In the genomic region with DNA sequence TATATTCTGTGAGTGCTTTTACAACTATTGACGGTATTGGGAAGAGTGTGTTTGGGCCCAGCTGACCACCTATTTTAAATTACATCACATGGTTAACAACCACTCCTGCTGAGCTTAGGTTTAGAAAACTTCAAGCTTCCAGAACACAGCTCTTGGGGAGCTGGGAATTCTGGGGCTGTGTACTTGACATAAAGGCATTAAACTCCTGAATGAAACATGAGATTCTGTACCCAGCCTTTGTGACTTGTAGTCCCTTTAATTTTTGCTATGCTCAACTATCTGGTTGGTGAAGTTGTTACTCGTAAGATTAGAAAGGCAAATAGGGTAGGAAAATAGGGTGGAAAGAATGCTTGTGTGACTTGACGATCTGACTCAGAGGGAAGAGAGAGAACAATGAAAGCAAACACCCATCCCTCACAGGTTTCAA, we compare ENCODE assay signal across 16 cellular contexts.
DNase-seq lines count a peak whose midpoint lies in the region; ATAC-seq and TF ChIP-seq lines count a peak whose summit lies in the region.
"Had no signal": no experiment of that assay in that cellular context is flagged by ENCODE, and none has a peak within 500 bp of the region (broad histone marks: within the 10 kb centered on the region; RNA-seq: fewer than 3 reads in every experiment).

No MANE protein-coding gene starts in this region.

- H3K9me3 Mint-ChIP-seq in neural progenitor cell: no peaks in the 10 kb centered on the region
- no peaks in the 10 kb centered on the region for H3K9me3 Mint-ChIP-seq in activated CD4-positive, alpha-beta T cell treated with anti-CD3 and anti-CD28 coated beads, Interleukin-2, amount 10 ng/mL, durations not matched to agents 24 days and 14 days
- H3K9me3 Mint-ChIP-seq: activated naive CD4-positive, alpha-beta T cell treated with anti-CD3 and anti-CD28 coated beads, Interleukin-2, amount 50 U/mL, for 24 hours had no signal

- no peaks in the 10 kb centered on the region for H4K20me1 ChIP-seq in neural progenitor cell (ENCODE audit: low read depth)

- H3K4me2 ChIP-seq in neural progenitor cell: peak overlapping the region; percentile 12

- H3K27me3 Mint-ChIP-seq in neural progenitor cell (ENCODE audit: insufficient read depth, low read depth): peaks cover 2% of the 10 kb centered on the region
- H3K27me3 Mint-ChIP-seq in activated CD4-positive, alpha-beta T cell treated with anti-CD3 and anti-CD28 coated beads, Interleukin-2, amount 10 ng/mL, durations not matched to agents 24 days and 14 days: peaks cover 5% of the 10 kb centered on the region

- H2AFZ ChIP-seq in neural progenitor cell (replicated peaks): no peak overlapping the region

- H3K4me1 Mint-ChIP-seq in neural progenitor cell: peaks cover 44% of the 10 kb centered on the region
- H3K4me1 Mint-ChIP-seq in activated CD4-positive, alpha-beta T cell treated with anti-CD3 and anti-CD28 coated beads, Interleukin-2, amount 10 ng/mL, durations not matched to agents 24 days and 14 days: no peaks in the 10 kb centered on the region
- H3K4me1 Mint-ChIP-seq: activated naive CD4-positive, alpha-beta T cell treated with anti-CD3 and anti-CD28 coated beads, Interleukin-2, amount 50 U/mL, for 24 hours had no signal

- no peak overlapping the region for H3K27ac ChIP-seq in RWPE2 (ENCODE audit: poor library complexity, severe bottlenecking)
- peak overlapping the region; percentile 63 for H3K27ac ChIP-seq in epithelial cell of prostate
- H3K27ac ChIP-seq in neural progenitor cell: peak overlapping the region; percentile 17

- H3K27me3 ChIP-seq in H7 (ENCODE audit: control insufficient read depth, insufficient read depth, low read length): no peaks in the 10 kb centered on the region
- no peaks in the 10 kb centered on the region for H3K27me3 ChIP-seq in RWPE2 (ENCODE audit: insufficient read depth, poor library complexity, severe bottlenecking)
- no peaks in the 10 kb centered on the region for H3K27me3 ChIP-seq in neural progenitor cell
- H3K27me3 ChIP-seq: MG63, right atrium auricular region had no signal

- peak; percentile 27; the same call in 1 of the 3 replicates for ATAC-seq in RWPE2 (ENCODE audit: low read depth)

- no peaks in the 10 kb centered on the region for H3K79me2 ChIP-seq in neural progenitor cell (ENCODE audit: low read depth)

- H3K4me1 ChIP-seq in RWPE2 (ENCODE audit: insufficient read depth, poor library complexity, severe bottlenecking) (peaks cover 19% of the 10 kb centered on the region), neural progenitor cell (peaks cover 15% of the 10 kb centered on the region)

- H3K9me3 ChIP-seq in RWPE2 (ENCODE audit: severe bottlenecking): no peaks in the 10 kb centered on the region
- H3K9me3 ChIP-seq in neural progenitor cell (ENCODE audit: low read depth): no peaks in the 10 kb centered on the region
- H3K9me3 ChIP-seq: MG63, right atrium auricular region had no signal

- H3F3A ChIP-seq in neural progenitor cell (ENCODE audit: low read depth): no peaks in the 10 kb centered on the region

- H3K27ac Mint-ChIP-seq in neural progenitor cell: no peak overlapping the region
- H3K27ac Mint-ChIP-seq in activated CD4-positive, alpha-beta T cell treated with anti-CD3 and anti-CD28 coated beads, Interleukin-2, amount 10 ng/mL, durations not matched to agents 24 days and 14 days: no peak overlapping the region
- H3K27ac Mint-ChIP-seq: activated naive CD4-positive, alpha-beta T cell treated with anti-CD3 and anti-CD28 coated beads, Interleukin-2, amount 50 U/mL, for 24 hours had no signal

- H3K4me3 ChIP-seq in H7 (ENCODE audit: insufficient read depth, low read depth, low read length) (no peak overlapping the region), RWPE2 (ENCODE audit: severe bottlenecking) (no peak overlapping the region), neural progenitor cell (no peak overlapping the region)
- H3K4me3 ChIP-seq: MG63, right atrium auricular region had no signal

- DNase-seq in H7 (peak; percentile 26), RWPE2 (ENCODE audit: low spot score) (no peak), epithelial cell of prostate (ENCODE audit: low read depth, low spot score) (no peak), neural progenitor cell (ENCODE audit: low spot score) (no peak), middle frontal gyrus (ENCODE audit: extremely low spot score, low spot score) (no peak), NCI-H187 treated with DMSO at 0.1 percent for 48 hours (lab: John Stamatoyannopoulos, UW) (no peak)
- no peak for DNase-seq in activated CD4-positive, alpha-beta T cell treated with anti-CD3 and anti-CD28 coated beads, Interleukin-2, amount 10 ng/mL, durations not matched to agents 24 days and 14 days
- DNase-seq in activated T-cell treated with anti-CD3 and anti-CD28 coated beads, Interleukin-2, amount 50 U/mL, for 48 hours: no peak
- DNase-seq: activated CD8-positive, alpha-beta memory T cell treated with anti-CD3 and anti-CD28 coated beads, Interleukin-2, amount 50 U/mL, for 4 hours; DMS153; foreskin melanocyte; MG63; NCI-H2107; stimulated activated CD4-positive, alpha-beta T cell treated with anti-CD3 and anti-CD28 coated beads, Interleukin-2, amount 100 ng/mL, for 48 hours had no signal

- H3K36me3 ChIP-seq in H7 (replicated peaks; ENCODE audit: control insufficient read depth, insufficient read depth, low read length) (no peaks in the 10 kb centered on the region), RWPE2 (ENCODE audit: low read depth) (no peaks in the 10 kb centered on the region), neural progenitor cell (no peaks in the 10 kb centered on the region)
- H3K36me3 ChIP-seq: MG63, right atrium auricular region had no signal

- no peak overlapping the region for H3K9ac ChIP-seq in neural progenitor cell

- intact Hi-C loops in activated CD4-positive, alpha-beta T cell treated with anti-CD3 and anti-CD28 coated beads, Interleukin-2, amount 10 ng/mL, durations not matched to agents 24 days and 14 days (cut with micrococcal nuclease): no loop called here

- TF ChIP-seq CTCF in RWPE2 (IDR thresholded peaks at IDR 0.05; ENCODE audit: poor library complexity, severe bottlenecking) (no peak), neural progenitor cell (IDR thresholded peaks at IDR 0.05) (no peak)

- no peak overlapping the region for H3K4me3 Mint-ChIP-seq in neural progenitor cell
- no peak overlapping the region for H3K4me3 Mint-ChIP-seq in activated CD4-positive, alpha-beta T cell treated with anti-CD3 and anti-CD28 coated beads, Interleukin-2, amount 10 ng/mL, durations not matched to agents 24 days and 14 days
- H3K4me3 Mint-ChIP-seq: activated naive CD4-positive, alpha-beta T cell treated with anti-CD3 and anti-CD28 coated beads, Interleukin-2, amount 50 U/mL, for 24 hours had no signal

- no peaks in the 10 kb centered on the region for H3K36me3 Mint-ChIP-seq in neural progenitor cell
- H3K36me3 Mint-ChIP-seq in activated CD4-positive, alpha-beta T cell treated with anti-CD3 and anti-CD28 coated beads, Interleukin-2, amount 10 ng/mL, durations not matched to agents 24 days and 14 days (ENCODE audit: low read depth): no peaks in the 10 kb centered on the region
- H3K36me3 Mint-ChIP-seq: activated naive CD4-positive, alpha-beta T cell treated with anti-CD3 and anti-CD28 coated beads, Interleukin-2, amount 50 U/mL, for 24 hours had no signal
